In genomic region chr3:127678611-127679533, GRCh38 we compare ENCODE assay signal across 16 cellular contexts. TPM values are rescaled to one million over a fixed set of nuclear protein-coding genes. Genes with fewer than 3 reads are reported as not detected.
DNase-seq lines count a peak whose midpoint lies in the region; ATAC-seq and TF ChIP-seq lines count a peak whose summit lies in the region.
"Had no signal": no experiment of that assay in that cellular context is flagged by ENCODE, and none has a peak within 500 bp of the region (broad histone marks: within the 10 kb centered on the region; RNA-seq: fewer than 3 reads in every experiment).

No MANE protein-coding gene starts in this region.

- no peak overlapping the region for H3K4me3 ChIP-seq in Karpas-422 (ENCODE audit: low read length)
- H3K4me3 ChIP-seq: thoracic aorta had no signal

- no peaks in the 10 kb centered on the region; the same call in 1 of the 2 replicates for H3K36me3 ChIP-seq in Karpas-422 (ENCODE audit: insufficient read depth, low read length)

- H3K9me3 Mint-ChIP-seq in HFFc6: no peaks in the 10 kb centered on the region
- H3K9me3 Mint-ChIP-seq: activated CD4-positive, alpha-beta memory T cell treated with anti-CD3 and anti-CD28 coated beads, Interleukin-2, amount 10 ng/mL, durations not matched to agents 7 days and 5 days; T-cell had no signal

- H3K4me2 ChIP-seq in Karpas-422 (ENCODE audit: low read depth, low read length, poor library complexity, severe bottlenecking): no peak overlapping the region
- H3K4me2 ChIP-seq: KMS-11 had no signal

- H3K4me1 ChIP-seq in Karpas-422 (ENCODE audit: low read length): peaks cover 48% of the 10 kb centered on the region

- H3K27me3 Mint-ChIP-seq in HFFc6 (ENCODE audit: insufficient read depth): peaks cover 3% of the 10 kb centered on the region
- H3K27me3 Mint-ChIP-seq: T-cell had no signal

- H3K4me1 Mint-ChIP-seq in HFFc6 (ENCODE audit: low read depth): peaks cover 12% of the 10 kb centered on the region

- intact Hi-C loops in left ventricle myocardium superior (cut with micrococcal nuclease) (no loop called here), sciatic nerve (cut with DNase I) (no loop called here)

- 0 out of 2 replicates have a peak, but pooled peaks cover 3% of the 10 kb centered on the region for H3K36me3 Mint-ChIP-seq in HFFc6 (ENCODE audit: low read depth)

- no peak overlapping the region for H3K4me3 Mint-ChIP-seq in HFFc6
- H3K4me3 Mint-ChIP-seq: activated CD4-positive, alpha-beta memory T cell treated with anti-CD3 and anti-CD28 coated beads, Interleukin-2, amount 10 ng/mL, durations not matched to agents 7 days and 5 days; T-cell had no signal

- DNase-seq in SIG-M5 treated with dmso at 0.1 percent for 504 hours (lab: John Stamatoyannopoulos, UW; ENCODE audit: unreplicated experiment): peak; percentile 75
- DNase-seq in SIG-M5 (lab: John Stamatoyannopoulos, UW): no peak
- DNase-seq in RWPE1 (ENCODE audit: low spot score): no peak
- DNase-seq in left ventricle myocardium superior: no peak
- DNase-seq in sciatic nerve (ENCODE audit: low spot score): peak; percentile 57
- DNase-seq in HFFc6: no peak
- DNase-seq in Karpas-422: no peak
- DNase-seq: amygdala; NK-92 treated with Interleukin-12 subunit alpha and Interleukin-12 subunit beta, amount 100 ng/mL, for 24 hours; small intestine had no signal

- H3K79me2 ChIP-seq in Karpas-422 (ENCODE audit: low read length): peaks cover 3% of the 10 kb centered on the region

- CTCF ChIA-PET in RWPE1 (lab: Yijun Ruan, JAX): interaction anchor here (0.6 to 1.1 kb wide), 2 partner anchors 12 to 35 kb away, joined by 3 to 4 read pairs; no protein-coding TSS in a partner anchor

- no peak overlapping the region for H3K27ac Mint-ChIP-seq in HFFc6
- H3K27ac Mint-ChIP-seq: activated CD4-positive, alpha-beta memory T cell treated with anti-CD3 and anti-CD28 coated beads, Interleukin-2, amount 10 ng/mL, durations not matched to agents 7 days and 5 days; T-cell had no signal

- peak overlapping the region; percentile 56 for H3K27ac ChIP-seq in RWPE1
- no peak overlapping the region for H3K27ac ChIP-seq in Karpas-422 (ENCODE audit: low read length)
- H3K27ac ChIP-seq: 22Rv1, KMS-11, thoracic aorta had no signal

- TF ChIP-seq CTCF in RWPE1 (conservative IDR thresholded peaks at IDR 0.05; ENCODE audit: low read depth) (no peak), HFFc6 (IDR thresholded peaks at IDR 0.05) (no peak)

- peak; percentile 6 for ATAC-seq in left ventricle myocardium superior
- peak; percentile 7 for ATAC-seq in sciatic nerve
- no peak for ATAC-seq in GM19467 (IDR thresholded peaks at IDR 0.05; ENCODE audit: unreplicated experiment)
- ATAC-seq: T-cell had no signal

- no peaks in the 10 kb centered on the region for H3K27me3 ChIP-seq in Karpas-422 (ENCODE audit: low read length)

- H3K9ac ChIP-seq in Karpas-422 (ENCODE audit: low read length): no peak overlapping the region
- H3K9ac ChIP-seq: KMS-11 had no signal

- no peaks in the 10 kb centered on the region for H4K20me1 ChIP-seq in Karpas-422 (ENCODE audit: insufficient read depth, low read depth, low read length)

- no peaks in the 10 kb centered on the region for H3K9me2 ChIP-seq in Karpas-422 (replicated peaks; ENCODE audit: insufficient read depth, low read length)

- POLR2A ChIA-PET in RWPE1 (lab: Yijun Ruan, JAX; ENCODE audit: low non-redundant PET): interaction anchor here (0.5 to 0.6 kb wide), 3 partner anchors 9 to 1442 kb away, joined by 3 to 6 read pairs (median 6); no protein-coding TSS in a partner anchor

- H3K9me3 ChIP-seq in Karpas-422 (ENCODE audit: low read length): no peaks in the 10 kb centered on the region
- H3K9me3 ChIP-seq: thoracic aorta had no signal

- no peak overlapping the region for H2AFZ ChIP-seq in Karpas-422 (ENCODE audit: low read length)

RNA-seq across cellular contexts. Expression of gene ABTB1, which starts 6.1 kb away (rescaled TPM):
- total RNA-seq in left ventricle myocardium superior: 34.2 TPM
- total RNA-seq in sciatic nerve: 98.8 TPM
- 10 to 100 TPM in 4 of 6 experiments, 1 to 10 TPM in 2; 9.5 to 14.0 (median 11.5) TPM for total RNA-seq in HFFc6 (2021; fragmentation: NEBNext Ultra II Directional; extraction: Animal tissue kit (Norgen Biotek cat#: 25700))
- 20.1 and 25.5 TPM in 2 replicates for total RNA-seq in Karpas-422 (2014; rRNA removed; shearing (Covaris generic); ENCODE audit: low replicate concordance)

RNA-seq across cellular contexts. Expression of gene PODXL2, which starts 49.9 kb away (rescaled TPM):
- 1.5 TPM for total RNA-seq in left ventricle myocardium superior
- total RNA-seq in sciatic nerve: 12.1 TPM
- total RNA-seq in HFFc6 (2021; fragmentation: NEBNext Ultra II Directional; extraction: Animal tissue kit (Norgen Biotek cat#: 25700)): under 1 TPM in 1 of 6 experiments, not detected in 5; 0.09 TPM
- 30.9 and 62.1 TPM in 2 replicates for total RNA-seq in Karpas-422 (2014; rRNA removed; shearing (Covaris generic); ENCODE audit: low replicate concordance)

Comparison
In these comparisons a context has a peak if more than half of its experiments do, and no peak if none do; other contexts are left out.
1. DNase-seq: peak in SIG-M5 treated with dmso at 0.1 percent for 504 hours (single experiment) and sciatic nerve (single experiment); none in SIG-M5 (single experiment), RWPE1 (single experiment), left ventricle myocardium superior (single experiment), HFFc6 (single experiment) and Karpas-422 (single experiment).